8 cellular contexts compared by ENCODE assay signal in genomic region chr2:173963817-173964564, GRCh38. TPM values are rescaled to one million over a fixed set of nuclear protein-coding genes. Genes with fewer than 3 reads are reported as not detected.
A peak's percentile ranks its signal among the peaks of the same experiment; 100 is the strongest.
DNase-seq lines count a peak whose midpoint lies in the region; ATAC-seq, FAIRE-seq and TF ChIP-seq lines count a peak whose summit lies in the region.

No MANE protein-coding gene starts in this region.

- FAIRE-seq in A549 (lab: Jason Lieb, UNC): no peak

- no peaks in the 10 kb centered on the region for H3K36me3 ChIP-seq in mammary epithelial cell (ENCODE audit: insufficient read depth, low read length)
- peaks cover 0 to 10% (median 0%) of the 10 kb centered on the region in 6 donors for H3K36me3 ChIP-seq in spleen

- TF ChIP-seq POLR2A in A549 (IDR thresholded peaks at IDR 0.05; ENCODE audit: low read length) (peak; percentile 59), spleen (IDR thresholded peaks at IDR 0.05) (peak in 2 of 3 donors; percentile 63 to 72)

- H2AFZ ChIP-seq in mammary epithelial cell (ENCODE audit: low read depth, low read length): peak overlapping the region; percentile 66

- CTCF ChIA-PET in A549 (lab: Yijun Ruan, JAX): no interaction called here
- CTCF ChIA-PET in mammary epithelial cell (lab: Charles Lee; ENCODE audit: low non-redundant PET): no interaction called here

- H3K9me3 ChIP-seq in A549 (peaks cover 7% of the 10 kb centered on the region; the same call in 1 of the 3 replicates), mammary epithelial cell (replicated peaks; ENCODE audit: insufficient read depth, low read length) (no peaks in the 10 kb centered on the region), spleen (peaks cover 0 to 8% (median 3%) of the 10 kb centered on the region in 8 donors)

- H3K4me3 ChIP-seq in A549: peak overlapping the region; percentile 99
- H3K4me3 ChIP-seq in WI38 (ENCODE audit: low read depth, low read length): peak overlapping the region; percentile 67
- H3K4me3 ChIP-seq in mammary epithelial cell (replicated peaks in 1 of 3; ENCODE audit: insufficient read depth in 1 of 3, low read depth in 2 of 3, low read length in 3 of 3): peak overlapping the region; percentile 73 to 98 (median 96)
- H3K4me3 ChIP-seq in spleen: peak overlapping the region; percentile 76 to 96 (median 90)

- H3K4me2 ChIP-seq in A549: peak overlapping the region; percentile 87; the same call in 2 of the 3 replicates
- peak overlapping the region; percentile 77 for H3K4me2 ChIP-seq in mammary epithelial cell (ENCODE audit: insufficient read depth, low read depth, low read length)

- in situ Hi-C loops in mammary epithelial cell (cut with MboI; ENCODE audit: low sequenced_read_pairs in 2 of 2): no loop called here

- peaks cover 30% of the 10 kb centered on the region for H3K4me1 ChIP-seq in A549
- H3K4me1 ChIP-seq in mammary epithelial cell (ENCODE audit: insufficient read depth, low read length): peaks cover 19% of the 10 kb centered on the region
- peaks cover 28 to 64% (median 53%) of the 10 kb centered on the region in 6 donors for H3K4me1 ChIP-seq in spleen

- dilution Hi-C loops in mammary epithelial cell (cut with HindIII; ENCODE audit: low sequenced_read_pairs): no loop called here

- peak in 1 of 2 experiments; percentile 22; a peak in 1 of 5 replicates for TF ChIP-seq EP300 in A549 (IDR thresholded peaks at IDR 0.05)

- no peaks in the 10 kb centered on the region for H3K27me3 ChIP-seq in mammary epithelial cell (ENCODE audit: insufficient read depth, low read length)
- no peaks in the 10 kb centered on the region for H3K27me3 ChIP-seq in spleen (replicated peaks in 1 of 7)

- H3K79me2 ChIP-seq in mammary epithelial cell (ENCODE audit: insufficient read depth, low read length): peaks cover 60% of the 10 kb centered on the region

- H3K27ac Mint-ChIP-seq in immature natural killer cell: peak overlapping the region in 5 of 6 donors; percentile 77 to 100 (median 94)

- H3K27ac ChIP-seq in A549 (peak overlapping the region; percentile 100), mammary epithelial cell (ENCODE audit: insufficient read depth, low read depth, low read length) (peak overlapping the region; percentile 73), spleen (peak overlapping the region; percentile 100)

- no peaks in the 10 kb centered on the region for H4K20me1 ChIP-seq in mammary epithelial cell (ENCODE audit: insufficient read depth, low read length)

- intact Hi-C loops in mammary epithelial cell (cut with micrococcal nuclease): loop anchor here (1.0 to 5.0 kb wide), 7 partner anchors 15 to 377 kb away; no protein-coding TSS in a partner anchor
- intact Hi-C loops in spleen (cut with DNase I; ENCODE audit: low total_unique reads): no loop called here

- no TSS peak for BruUV-seq in mammary epithelial cell (replicated peaks; lab: Mats Ljungman, UMichigan)

- no peaks in the 10 kb centered on the region for H3K9me3 Mint-ChIP-seq in immature natural killer cell

- peak overlapping the region; percentile 67 to 100 (median 97) for H3K4me3 Mint-ChIP-seq in immature natural killer cell

- H3K27me3 Mint-ChIP-seq in immature natural killer cell (ENCODE audit: low read depth in 3 of 3): peaks cover 12 to 21% (median 18%) of the 10 kb centered on the region in 3 donors

- no peak; a peak in 2 of 5 replicates for TF ChIP-seq RAD21 in A549 (conservative IDR thresholded peaks at IDR 0.05 in 1 of 2, IDR thresholded peaks at IDR 0.05 in 1 of 2)

- TF ChIP-seq CTCF in A549 (IDR thresholded peaks at IDR 0.05): no peak
- TF ChIP-seq CTCF in WI38 (IDR thresholded peaks at IDR 0.05; ENCODE audit: low read depth, low read length): no peak
- no peak for TF ChIP-seq CTCF in mammary epithelial cell (conservative IDR thresholded peaks at IDR 0.05 in 1 of 2, IDR thresholded peaks at IDR 0.05 in 1 of 2; ENCODE audit: extremely low read depth in 1 of 2, insufficient read depth in 1 of 2, low read depth in 1 of 2, low read length in 2 of 2)
- peak in 2 of 11 experiments; percentile 16 to 32 for TF ChIP-seq CTCF in spleen (IDR thresholded peaks at IDR 0.05 in 8 of 11, conservative IDR thresholded peaks at IDR 0.05 in 3 of 11)

- H3K4me1 Mint-ChIP-seq in immature natural killer cell: peaks cover 52 to 60% of the 10 kb centered on the region in 2 donors

- WGBS in A549 (ENCODE audit: missing lambda C conversion rate): no CpG with 5 or more reads among the region's 87 CpGs
- WGBS in mammary epithelial cell (ENCODE audit: low coverage, missing lambda C conversion rate): no CpG with 5 or more reads among the region's 87 CpGs
- WGBS in spleen, 5 donors: 0 to 2% (median 1%) methylated on average over 18 to 85 of the region's 87 CpGs

- DNase-seq in A549 (ENCODE audit: low read depth in 1 of 2, low spot score in 1 of 2) (peak; percentile 61 to 95), NCI-H2171 treated with DMSO at 0.1 percent for 48 hours (lab: John Stamatoyannopoulos, UW) (peak; percentile 94), mammary epithelial cell (peak; percentile 86), immature natural killer cell (peak; percentile 95 to 96 (median 96)), spleen (peak; percentile 99)

- H3K9ac ChIP-seq in mammary epithelial cell (ENCODE audit: insufficient read depth, low read length): peak overlapping the region; percentile 91

- ATAC-seq in A549 (peak; percentile 60 to 70), GM18858 (IDR thresholded peaks at IDR 0.05; ENCODE audit: unreplicated experiment) (peak; percentile 35), HG03095 (IDR thresholded peaks at IDR 0.05; ENCODE audit: unreplicated experiment) (peak; percentile 44)

- H3K36me3 Mint-ChIP-seq in immature natural killer cell: no peaks in the 10 kb centered on the region

- POLR2A ChIA-PET in A549 (lab: Yijun Ruan, JAX): interaction anchor here (0.5 to 1.3 kb wide), 18 partner anchors 11 to 1409 kb away, joined by 3 to 8 read pairs (median 4); no protein-coding TSS in a partner anchor

TF ChIP-seq in A549, 52 proteins besides CTCF, POLR2A, EP300 and RAD21 (continues in another document):
- TF ChIP-seq CBX8 (IDR thresholded peaks at IDR 0.05) (no peak), EHMT2 (IDR thresholded peaks at IDR 0.05; ENCODE audit: low read depth) (no peak), SREBF2 (IDR thresholded peaks at IDR 0.05) (no peak), HOXB13 (CRISPR knock-in tag; IDR thresholded peaks at IDR 0.05; ENCODE audit: low read depth) (no peak), FOSB (CRISPR knock-in tag; IDR thresholded peaks at IDR 0.05) (no peak), MAFK (IDR thresholded peaks at IDR 0.05; ENCODE audit: partially characterized antibody) (no peak), PHF8 (IDR thresholded peaks at IDR 0.05; ENCODE audit: borderline replicate concordance, low read depth) (peak; percentile 87), MYC (IDR thresholded peaks at IDR 0.05; ENCODE audit: borderline replicate concordance, low read length) (peak; percentile 41; the same call in 1 of the 2 replicates), CHD4 (IDR thresholded peaks at IDR 0.05; ENCODE audit: borderline replicate concordance) (no peak), RFX5 (IDR thresholded peaks at IDR 0.05) (no peak), NPAS2 (CRISPR knock-in tag; IDR thresholded peaks at IDR 0.05; ENCODE audit: borderline replicate concordance) (no peak), ZNF302 (CRISPR knock-in tag; IDR thresholded peaks at IDR 0.05) (no peak), EHF (CRISPR knock-in tag; IDR thresholded peaks at IDR 0.05) (no peak), CBX2 (IDR thresholded peaks at IDR 0.05; ENCODE audit: borderline replicate concordance, low read depth) (no peak), TFCP2L1 (CRISPR knock-in tag; IDR thresholded peaks at IDR 0.05) (no peak), HOXA7 (CRISPR knock-in tag; IDR thresholded peaks at IDR 0.05) (no peak), FOXS1 (CRISPR knock-in tag; IDR thresholded peaks at IDR 0.05) (no peak), USF2 (IDR thresholded peaks at IDR 0.05) (no peak), PBX3 (IDR thresholded peaks at IDR 0.05) (no peak), BCL3 (IDR thresholded peaks at IDR 0.05) (peak; percentile 77; the same call in 2 of the 3 replicates)

RNA-seq across cellular contexts. Expression of gene SP3, which starts 1.2 kb away (rescaled TPM):
- polyA plus RNA-seq in A549 (2011; rRNA removed) (83.1 and 94.5 TPM in 2 replicates), A549 (2017; fragmentation: RNase III; extraction: RNeasy Plus Mini Kit Qiagen cat#74134 plus additional on column Dnase treatment) (40.1 to 41.8 TPM (median 40.3 TPM) in 3 replicates), mammary epithelial cell (28.5 TPM), immature natural killer cell (10 to 100 TPM; 48.6 to 77.4 (median 53.2) TPM), spleen (10 to 100 TPM; 17.4 to 23.2 (median 22.8) TPM)
- polyA plus RNA-seq in A549 (2012; cell fraction: cytosol; rRNA removed): 16.8 and 21.8 TPM in 2 replicates
- 10.8 and 11.8 TPM in 2 replicates for polyA plus RNA-seq in A549 (2012; cell fraction: nucleus; rRNA removed)
- polyA minus RNA-seq in A549 (2011; rRNA and poly(A)+ RNA removed): 80.7 and 84.4 TPM in 2 replicates
- total RNA-seq in mammary epithelial cell (10 to 100 TPM; 64.1 to 79.5 TPM), spleen (100 to 1,000 TPM in 4 of 7 donors, 10 to 100 TPM in 3; 97.9 to 140 (median 103) TPM)
- 87.4 TPM for polyA minus RNA-seq in mammary epithelial cell

Comparison
In these comparisons a context has a peak if more than half of its experiments do, and no peak if none do; other contexts are left out.
1. Peak in every context shown above with its lines: DNase-seq, ATAC-seq, H3K4me3 ChIP-seq and H3K27ac ChIP-seq.